In genomic region chr20:17634666-17635319, GRCh38 we compare ENCODE assay signal across 16 cellular contexts. TPM values are rescaled to one million over a fixed set of nuclear protein-coding genes. Genes with fewer than 3 reads are reported as not detected.
DNase-seq lines count a peak whose midpoint lies in the region; ATAC-seq and TF ChIP-seq lines count a peak whose summit lies in the region.
"Had no signal": no experiment of that assay in that cellular context is flagged by ENCODE, and none has a peak within 500 bp of the region (broad histone marks: within the 10 kb centered on the region; RNA-seq: fewer than 3 reads in every experiment).

No MANE protein-coding gene starts in this region.

- no peaks in the 10 kb centered on the region for H3K27me3 ChIP-seq in body of pancreas
- H3K27me3 ChIP-seq: MG63 had no signal

- peaks cover 30% of the 10 kb centered on the region for H3K4me1 ChIP-seq in body of pancreas
- H3K4me1 ChIP-seq: A549 had no signal

- no peaks in the 10 kb centered on the region for H3K9me3 ChIP-seq in body of pancreas
- H3K9me3 ChIP-seq: A549, MG63 had no signal

- TF ChIP-seq CTCF in body of pancreas (IDR thresholded peaks at IDR 0.05): no peak

- ATAC-seq in body of pancreas (peak; percentile 8), left lobe of liver (peak; percentile 45), sciatic nerve (peak; percentile 72), HG02610 (IDR thresholded peaks at IDR 0.05; ENCODE audit: unreplicated experiment) (no peak)
- ATAC-seq: A549, WTC11 had no signal

- peak; percentile 73 for DNase-seq in Ammon's horn (ENCODE audit: low spot score)
- DNase-seq in body of pancreas: no peak
- no peak for DNase-seq in left lobe of liver (ENCODE audit: low spot score)
- DNase-seq in sciatic nerve (ENCODE audit: low spot score): no peak
- DNase-seq in COLO829 (ENCODE audit: low spot score): no peak
- no peak for DNase-seq in erythroblast (lab: John Stamatoyannopoulos, UW)
- DNase-seq in NCI-H446 treated with DMSO at 0.1 percent for 48 hours (lab: John Stamatoyannopoulos, UW): no peak
- DNase-seq: DMS79; MG63; NCI-H524 treated with DMSO at 0.1 percent for 48 hours; SHP77; stimulated activated CD4-positive, alpha-beta T cell treated with anti-CD3 and anti-CD28 coated beads, Interleukin-1b, Interleukin-23, amount 100 ng/mL, for 48 hours; stimulated activated naive CD4-positive, alpha-beta T cell treated with Interleukin-2 at 50 U/mL for 16 hours had no signal

- peaks cover 11 to 47% of the 10 kb centered on the region in 2 donors for H3K36me3 ChIP-seq in body of pancreas (replicated peaks in 1 of 2; ENCODE audit: insufficient read depth in 1 of 2, low read depth in 2 of 2)

- intact Hi-C loops in body of pancreas (cut with DNase I) (no loop called here), sciatic nerve (cut with DNase I) (no loop called here)

- 36 to 47% methylated on average over 7 to 13 of the region's 13 CpGs for WGBS in body of pancreas, 2 donors

- no peak for TF ChIP-seq POLR2A in body of pancreas (IDR thresholded peaks at IDR 0.05)
- no peak for TF ChIP-seq POLR2A in erythroblast (IDR thresholded peaks at IDR 0.05; ENCODE audit: low read length)

- no peak overlapping the region for H3K4me3 ChIP-seq in body of pancreas
- H3K4me3 ChIP-seq: A549, MG63 had no signal

- peak overlapping the region; percentile 10 to 55 (median 42) for H3K27ac ChIP-seq in body of pancreas
- H3K27ac ChIP-seq: A549 had no signal

RNA-seq across cellular contexts. Expression of gene RRBP1, which starts 47.2 kb away (rescaled TPM):
- total RNA-seq in body of pancreas: 100 to 1,000 TPM; 313 to 511 TPM
- total RNA-seq in left lobe of liver: 191 TPM
- 163 TPM for total RNA-seq in sciatic nerve
